In genomic region chr4:155762351-155762750, GRCh38 we compare ENCODE assay signal across 16 cellular contexts. TPM values are rescaled to one million over a fixed set of nuclear protein-coding genes. Genes with fewer than 3 reads are reported as not detected.
DNase-seq lines count a peak whose midpoint lies in the region; ATAC-seq, FAIRE-seq and TF ChIP-seq lines count a peak whose summit lies in the region.
"Had no signal": no experiment of that assay in that cellular context is flagged by ENCODE, and none has a peak within 500 bp of the region (broad histone marks: within the 10 kb centered on the region; RNA-seq: fewer than 3 reads in every experiment).

No MANE protein-coding gene starts in this region.

- no peaks in the 10 kb centered on the region for H3K36me3 ChIP-seq in kidney (ENCODE audit: control insufficient read depth in 1 of 2, insufficient read depth in 2 of 2, low read length in 2 of 2)

- H3K4me1 Mint-ChIP-seq in osteocyte (ENCODE audit: unreplicated experiment) = peaks cover 38% of the 10 kb centered on the region

- H3K36me3 Mint-ChIP-seq in osteocyte (ENCODE audit: unreplicated experiment) = peaks cover 12% of the 10 kb centered on the region

- H3K27me3 Mint-ChIP-seq in osteocyte (ENCODE audit: unreplicated experiment) = no peaks in the 10 kb centered on the region

- no peak for FAIRE-seq in kidney (lab: Jason Lieb, UNC)
- FAIRE-seq: A204.1, G401.6 had no signal

- H3K9ac ChIP-seq in kidney (ENCODE audit: low read length in 2 of 2) = no peak overlapping the region

- peak overlapping the region; percentile 53 for H3K27ac Mint-ChIP-seq in osteocyte (ENCODE audit: unreplicated experiment)
- H3K27ac Mint-ChIP-seq: GM23338 had no signal

- no peak overlapping the region for H3K4me3 ChIP-seq in fibroblast of villous mesenchyme (ENCODE audit: low read depth, low read length)
- H3K4me3 ChIP-seq in kidney (ENCODE audit: low read length in 2 of 2) = no peak overlapping the region
- H3K4me3 ChIP-seq: GM23338, PC-9 had no signal

- H3K27ac ChIP-seq in kidney (ENCODE audit: low read depth in 2 of 2, low read length in 2 of 2) = no peak overlapping the region
- H3K27ac ChIP-seq: PC-9 had no signal

- ATAC-seq in HG02885 (IDR thresholded peaks at IDR 0.05; ENCODE audit: poor library complexity, unreplicated experiment) = no peak
- ATAC-seq: GM23338 had no signal

- peak overlapping the region; percentile 7 for H3K4me3 Mint-ChIP-seq in osteocyte (ENCODE audit: unreplicated experiment)
- H3K4me3 Mint-ChIP-seq: GM23338 had no signal

- no peaks in the 10 kb centered on the region for H3K9me3 ChIP-seq in kidney (ENCODE audit: control insufficient read depth in 1 of 2, low read length in 2 of 2)

- intact Hi-C loops in kidney (cut with DNase I) = no loop called here

- H3K9me3 Mint-ChIP-seq in osteocyte (ENCODE audit: unreplicated experiment) = no peaks in the 10 kb centered on the region
- H3K9me3 Mint-ChIP-seq: GM23338 had no signal

- no peak for TF ChIP-seq CTCF in fibroblast of villous mesenchyme (IDR thresholded peaks at IDR 0.05; ENCODE audit: insufficient read depth, low read depth, low read length)
- TF ChIP-seq CTCF in osteocyte (IDR thresholded peaks at IDR 0.05) = no peak
- no peak for TF ChIP-seq CTCF in kidney (IDR thresholded peaks at IDR 0.05; ENCODE audit: borderline replicate concordance, extremely low read depth, insufficient read depth)

- peak; percentile 2 for DNase-seq in AG08395 (ENCODE audit: low spot score)
- DNase-seq in astrocyte of the hippocampus (ENCODE audit: low read depth, low spot score) = peak; percentile 13
- peak; percentile 20 for DNase-seq in fibroblast of villous mesenchyme (ENCODE audit: low read depth)
- no peak for DNase-seq in osteocyte (ENCODE audit: extremely low spot score, unreplicated experiment)
- no peak for DNase-seq in kidney
- DNase-seq in OCI-M1 (lab: John Stamatoyannopoulos, UW) = no peak
- DNase-seq in glomerular visceral epithelial cell (ENCODE audit: extremely low spot score) = no peak
- DNase-seq: C1 segment of cervical spinal cord, DMS79 treated with DMSO at 0.1 percent for 48 hours, MV-4-11, NCI-H1930, PC-9 had no signal

- H3K4me1 ChIP-seq in kidney (ENCODE audit: control insufficient read depth in 1 of 2, insufficient read depth in 1 of 2, low read depth in 1 of 2, low read length in 2 of 2) = peaks cover 2 to 3% of the 10 kb centered on the region in 2 donors

RNA-seq across cellular contexts. Expression of gene GUCY1B1, which starts 3.5 kb away (rescaled TPM):
- total RNA-seq in fibroblast of villous mesenchyme (1.7 and 1.9 TPM in 2 replicates), osteocyte (11.5 and 13.2 TPM in 2 replicates), kidney (24.7 TPM)
- polyA plus RNA-seq in kidney (ENCODE audit: insufficient read depth, low read depth, low replicate concordance) = 13.2 TPM

Comparison
In these comparisons a context has a peak if more than half of its experiments do, and no peak if none do; other contexts are left out.
1. DNase-seq: peak in AG08395 (single experiment), astrocyte of the hippocampus (single experiment) and fibroblast of villous mesenchyme (single experiment); none in osteocyte (single experiment), kidney (single experiment), OCI-M1 (single experiment) and glomerular visceral epithelial cell (single experiment).